In the genomic region with DNA sequence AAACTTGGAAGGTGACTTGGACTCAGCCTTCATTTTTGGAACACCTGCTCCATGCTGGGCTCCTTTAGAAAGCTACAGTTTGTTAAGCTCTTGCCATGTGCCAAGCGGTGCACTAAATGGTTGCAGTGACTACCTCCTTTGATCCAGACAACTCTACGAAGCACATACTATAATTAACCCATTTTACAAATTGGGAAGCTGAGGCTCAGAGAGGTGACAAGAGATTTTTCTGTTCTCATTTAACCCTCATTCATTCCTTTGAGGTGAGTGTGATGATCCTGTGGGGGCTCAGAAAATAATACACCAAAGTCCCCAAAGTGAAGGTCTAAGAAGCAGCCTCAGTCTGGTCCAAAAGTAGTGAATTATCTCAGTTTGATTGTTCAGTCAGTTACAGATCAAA, we compare ENCODE assay signal across 26 cellular contexts. TPM values are rescaled to one million over a fixed set of nuclear protein-coding genes. Genes with fewer than 3 reads are reported as not detected.
"Had no signal": no experiment of that assay in that cellular context is flagged by ENCODE, and none has a peak within 500 bp of the region (broad histone marks: within the 10 kb centered on the region; RNA-seq: fewer than 3 reads in every experiment).

No MANE protein-coding gene starts in this region.

- FAIRE-seq: small intestine, urothelium cell line had no signal

- H3K4me3 Mint-ChIP-seq: stimulated activated naive CD8-positive, alpha-beta T cell treated with anti-CD3 and anti-CD28 coated beads, Interleukin-15, Interleukin-2, amounts not matched to agents 100 ng/mL and 50 ng/mL, for 24 hours had no signal

- H3K27ac ChIP-seq: left ventricle myocardium inferior, thoracic aorta had no signal

- H3K36me3 Mint-ChIP-seq: naive thymus-derived CD4-positive, alpha-beta T cell; natural killer cell treated with Interleukin-12 subunit alpha and Interleukin-12 subunit beta and Interleukin-15 and Interleukin-18, amount 100 ng/mL, for 72 hours; stimulated activated effector memory CD8-positive, alpha-beta T cell treated with anti-CD3 and anti-CD28 coated beads, Interleukin-12 subunit alpha, Interleukin-12 subunit beta, amount 100 ng/mL, for 72 hours had no signal

- H3K36me3 ChIP-seq: left ventricle myocardium inferior, ovary, prostate gland, sigmoid colon, spleen, suprapubic skin, thoracic aorta, tibial artery, upper lobe of right lung had no signal

- DNase-seq: islet precursor cell; left ventricle myocardium inferior; mesendoderm; midbrain; mucosa of descending colon; naive thymus-derived CD4-positive, alpha-beta T cell; retina; sigmoid colon; small intestine; stimulated activated CD4-positive, alpha-beta T cell treated with anti-CD3 and anti-CD28 coated beads, Interleukin-4, amount 100 ng/mL, for 24 hours; stimulated activated naive CD4-positive, alpha-beta T cell; tibial artery had no signal

- H3K27me3 Mint-ChIP-seq: natural killer cell treated with Interleukin-12 subunit alpha and Interleukin-12 subunit beta and Interleukin-15 and Interleukin-18, amount 100 ng/mL, for 72 hours had no signal

- H3K27ac Mint-ChIP-seq: natural killer cell treated with Interleukin-12 subunit alpha and Interleukin-12 subunit beta and Interleukin-15 and Interleukin-18, amount 100 ng/mL, for 72 hours; stimulated activated effector memory CD8-positive, alpha-beta T cell treated with anti-CD3 and anti-CD28 coated beads, Interleukin-12 subunit alpha, Interleukin-12 subunit beta, amount 100 ng/mL, for 72 hours; stimulated activated naive CD8-positive, alpha-beta T cell treated with anti-CD3 and anti-CD28 coated beads, Interleukin-15, Interleukin-2, amounts not matched to agents 100 ng/mL and 50 ng/mL, for 24 hours had no signal

- H3K27me3 ChIP-seq: hepatocyte, ovary, sigmoid colon, spleen, suprapubic skin, tibial artery, upper lobe of right lung had no signal

- H3K4me2 ChIP-seq: hepatocyte had no signal

- H3K4me3 ChIP-seq: hepatocyte, left ventricle myocardium inferior, lung, mucosa of descending colon, ovary, prostate gland, sigmoid colon, spleen, suprapubic skin, thoracic aorta, tibial artery, upper lobe of right lung had no signal

- H3K9me3 ChIP-seq: left ventricle myocardium inferior, mucosa of descending colon, ovary, prostate gland, sigmoid colon, spleen, suprapubic skin, thoracic aorta, tibial artery, upper lobe of right lung had no signal

- H3K9me3 Mint-ChIP-seq: naive thymus-derived CD4-positive, alpha-beta T cell; natural killer cell treated with Interleukin-12 subunit alpha and Interleukin-12 subunit beta and Interleukin-15 and Interleukin-18, amount 100 ng/mL, for 72 hours; stimulated activated effector memory CD8-positive, alpha-beta T cell treated with anti-CD3 and anti-CD28 coated beads, Interleukin-12 subunit alpha, Interleukin-12 subunit beta, amount 100 ng/mL, for 72 hours; stimulated activated naive CD8-positive, alpha-beta T cell treated with anti-CD3 and anti-CD28 coated beads, Interleukin-15, Interleukin-2, amounts not matched to agents 100 ng/mL and 50 ng/mL, for 24 hours had no signal

- ATAC-seq: mucosa of descending colon; naive thymus-derived CD4-positive, alpha-beta T cell; natural killer cell treated with Interleukin-12 subunit alpha and Interleukin-12 subunit beta and Interleukin-15 and Interleukin-18, amount 100 ng/mL, for 72 hours; right cardiac atrium; stimulated activated effector memory CD8-positive, alpha-beta T cell treated with anti-CD3 and anti-CD28 coated beads, Interleukin-12 subunit alpha, Interleukin-12 subunit beta, amount 100 ng/mL, for 72 hours; upper lobe of right lung had no signal

- H2AFZ ChIP-seq: hepatocyte had no signal

RNA-seq across cellular contexts. Expression of a gene that starts 17.9 kb away (rescaled TPM):
- total RNA-seq: left ventricle myocardium inferior, omental fat pad, sigmoid colon, thoracic aorta, upper lobe of right lung had no signal
- polyA plus RNA-seq: naive thymus-derived CD4-positive, alpha-beta T cell; right cardiac atrium had no signal
